25 cellular contexts compared by ENCODE assay signal in the genomic region with DNA sequence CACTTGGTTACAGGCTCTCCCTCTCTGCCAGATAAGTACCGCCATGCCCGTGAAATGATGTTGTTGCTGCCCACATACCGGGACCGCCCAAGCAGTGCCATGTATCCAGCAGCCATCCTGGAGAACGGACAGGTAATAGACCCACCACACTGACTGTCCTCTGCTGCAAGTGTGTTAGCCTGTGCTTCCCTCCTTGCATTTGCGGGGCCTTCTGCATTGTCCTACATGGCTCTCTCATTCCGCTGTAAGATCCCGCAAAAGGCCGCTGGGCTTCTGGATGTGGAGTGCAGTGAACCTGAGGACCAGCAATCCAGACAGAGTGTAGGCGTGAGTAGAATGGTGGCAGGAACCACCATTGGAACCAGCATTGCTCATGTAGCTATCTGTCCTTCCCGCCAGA.
"Had no signal": no experiment of that assay in that cellular context is flagged by ENCODE, and none has a peak within 500 bp of the region (broad histone marks: within the 10 kb centered on the region; RNA-seq: fewer than 3 reads in every experiment).

No MANE protein-coding gene starts in this region.

- H3K4me1 ChIP-seq: esophagus squamous epithelium, lower lobe of right lung, pancreas, suprapubic skin, transverse colon, upper lobe of right lung, uterus had no signal

- H3K27ac ChIP-seq: coronary artery, esophagus squamous epithelium, lower lobe of right lung, pancreas, right lobe of liver, suprapubic skin, transverse colon, upper lobe of right lung, uterus had no signal

- H3K36me3 Mint-ChIP-seq: naive thymus-derived CD8-positive, alpha-beta T cell had no signal

- H3K4me3 Mint-ChIP-seq: naive thymus-derived CD8-positive, alpha-beta T cell; nephron progenitor cell; stimulated activated naive CD8-positive, alpha-beta T cell treated with anti-CD3 and anti-CD28 coated beads, Interleukin-15, amount 100 ng/mL, for 72 hours had no signal

- H3K4me1 Mint-ChIP-seq: immature natural killer cell, nephron progenitor cell had no signal

- H3K27me3 Mint-ChIP-seq: progenitor cell of endocrine pancreas; stimulated activated naive CD8-positive, alpha-beta T cell treated with anti-CD3 and anti-CD28 coated beads, Interleukin-15, amount 100 ng/mL, for 72 hours had no signal

- H3K9me3 Mint-ChIP-seq: immature natural killer cell; naive thymus-derived CD8-positive, alpha-beta T cell; nephron progenitor cell; stimulated activated naive CD8-positive, alpha-beta T cell treated with anti-CD3 and anti-CD28 coated beads, Interleukin-15, amount 100 ng/mL, for 72 hours had no signal

- H3K36me3 ChIP-seq: esophagus squamous epithelium, lower lobe of right lung, pancreas, right lobe of liver, suprapubic skin, transverse colon, upper lobe of right lung, uterus had no signal

- ATAC-seq: left ventricle myocardium superior; lower lobe of right lung; naive thymus-derived CD8-positive, alpha-beta T cell; pancreas; stimulated activated naive CD8-positive, alpha-beta T cell treated with anti-CD3 and anti-CD28 coated beads, Interleukin-15, amount 100 ng/mL, for 72 hours; upper lobe of right lung had no signal

- H3K27ac Mint-ChIP-seq: immature natural killer cell; nephron progenitor cell; progenitor cell of endocrine pancreas; stimulated activated naive CD8-positive, alpha-beta T cell treated with anti-CD3 and anti-CD28 coated beads, Interleukin-15, amount 100 ng/mL, for 72 hours had no signal

- H3K9me3 ChIP-seq: esophagus squamous epithelium, lower lobe of right lung, pancreas, right lobe of liver, suprapubic skin, transverse colon, upper lobe of right lung, uterus had no signal

- H3K4me3 ChIP-seq: coronary artery, esophagus squamous epithelium, lower lobe of right lung, pancreas, right lobe of liver, suprapubic skin, transverse colon, upper lobe of right lung, uterus had no signal

- H3K27me3 ChIP-seq: esophagus squamous epithelium, pancreas, right lobe of liver, suprapubic skin, transverse colon, upper lobe of right lung, uterus had no signal

- DNase-seq: dermis blood vessel endothelial cell; effector memory CD4-positive, alpha-beta T cell; esophagus squamous epithelium; foreskin melanocyte; hypothalamus; immature natural killer cell; islet precursor cell; left ventricle myocardium superior; lower lobe of right lung; nephron progenitor cell; occipital lobe; right lobe of liver; small intestine; stimulated activated CD4-positive, alpha-beta T cell treated with anti-CD3 and anti-CD28 coated beads, Interleukin-15, amount 100 ng/mL, for 24 hours; stimulated activated CD4-positive, alpha-beta T cell treated with anti-CD3 and anti-CD28 coated beads, Interleukin-2, amount 100 ng/mL, for 48 hours; stimulated activated naive CD4-positive, alpha-beta T cell; stimulated activated naive CD8-positive, alpha-beta T cell treated with anti-CD3 and anti-CD28 coated beads, Interleukin-15, amount 100 ng/mL, for 72 hours; transverse colon; upper lobe of right lung; uterus had no signal
